1 cellular context compared by ENCODE assay signal in genomic region chr6:112018619-112019416, GRCh38.
TF ChIP-seq lines count a peak whose summit lies in the region.

No MANE protein-coding gene starts in this region.

TF ChIP-seq in HepG2, 621 proteins besides CTCF, POLR2A, EP300 and RAD21 (continued from another document and continues in another):
- TF ChIP-seq PAXIP1 (CRISPR knock-in tag; conservative IDR thresholded peaks at IDR 0.05) (peak; percentile 97), ZNF407 (CRISPR knock-in tag; IDR thresholded peaks at IDR 0.05; ENCODE audit: not compliant biosample characterization) (no peak), SMARCC2 (IDR thresholded peaks at IDR 0.05) (no peak), ZNF777 (CRISPR knock-in tag; IDR thresholded peaks at IDR 0.05) (no peak), ZMYM2 (CRISPR knock-in tag; IDR thresholded peaks at IDR 0.05) (no peak), ZNF382 (CRISPR knock-in tag; IDR thresholded peaks at IDR 0.05; ENCODE audit: borderline replicate concordance) (no peak), PAF1 (CRISPR knock-in tag; IDR thresholded peaks at IDR 0.05) (no peak), ZNF564 (CRISPR knock-in tag; IDR thresholded peaks at IDR 0.05) (peak; percentile 56; the same call in 1 of the 2 replicates), ZNF619 (CRISPR knock-in tag; IDR thresholded peaks at IDR 0.05) (no peak), SKI (IDR thresholded peaks at IDR 0.05; ENCODE audit: partially characterized antibody) (no peak), ZMYM3 (CRISPR knock-in tag; IDR thresholded peaks at IDR 0.05) (peak; percentile 49; the same call in 1 of the 2 replicates), SRSF1 (optimal IDR thresholded peaks at IDR 0.05; ENCODE audit: low read depth, low read length) (no peak), AFF4 (CRISPR knock-in tag; IDR thresholded peaks at IDR 0.05) (no peak), TMF1 (CRISPR knock-in tag; IDR thresholded peaks at IDR 0.05; ENCODE audit: low read depth) (no peak), SRF (IDR thresholded peaks at IDR 0.05; ENCODE audit: low read depth, low read length) (no peak), HES4 (CRISPR knock-in tag; IDR thresholded peaks at IDR 0.05; ENCODE audit: borderline replicate concordance) (no peak), ZNF558 (CRISPR knock-in tag; IDR thresholded peaks at IDR 0.05; ENCODE audit: borderline replicate concordance) (no peak), ZNF691 (CRISPR knock-in tag; IDR thresholded peaks at IDR 0.05; ENCODE audit: borderline replicate concordance, low read depth) (0 out of 2 replicates have a peak, but pooled peaks have one; percentile 64), ZBTB37 (CRISPR knock-in tag; IDR thresholded peaks at IDR 0.05) (peak; percentile 98), ZNF543 (CRISPR knock-in tag; IDR thresholded peaks at IDR 0.05) (no peak), KAT8 (CRISPR knock-in tag; IDR thresholded peaks at IDR 0.05) (0 out of 2 replicates have a peak, but pooled peaks have one; percentile 44), FOXA3 (CRISPR knock-in tag; IDR thresholded peaks at IDR 0.05) (peak; percentile 75), ZNF264 (CRISPR knock-in tag; IDR thresholded peaks at IDR 0.05) (no peak), SNAPC2 (CRISPR knock-in tag; IDR thresholded peaks at IDR 0.05) (0 out of 2 replicates have a peak, but pooled peaks have one; percentile 30), TFAP4 (IDR thresholded peaks at IDR 0.05; ENCODE audit: borderline replicate concordance, low read depth) (peak; percentile 42; the same call in 1 of the 2 replicates), HBP1 (CRISPR knock-in tag; IDR thresholded peaks at IDR 0.05; ENCODE audit: low read depth) (0 out of 2 replicates have a peak, but pooled peaks have one; percentile 30), ZNF704 (CRISPR knock-in tag; IDR thresholded peaks at IDR 0.05; ENCODE audit: borderline replicate concordance) (no peak), XBP1 (CRISPR knock-in tag; IDR thresholded peaks at IDR 0.05) (no peak)
